34 cellular contexts compared by ENCODE assay signal in genomic region chr13:22934744-22935523, GRCh38.
"Had no signal": no experiment of that assay in that cellular context is flagged by ENCODE, and none has a peak within 500 bp of the region (broad histone marks: within the 10 kb centered on the region; RNA-seq: fewer than 3 reads in every experiment).

No MANE protein-coding gene starts in this region.

- DNase-seq: Karpas-422, Kasumi-1, KG1, MG63, MM.1S, MV-4-11, NCI-H1048, NCI-H1092, NCI-H1092 treated with DMSO at 0.1 percent for 48 hours, NCI-H1105, NCI-H1105 treated with DMSO at 0.1 percent for 48 hours, NCI-H1417, NCI-H1417 treated with DMSO at 0.1 percent for 48 hours, NCI-H1436, NCI-H1436 treated with DMSO at 0.1 percent for 48 hours, NCI-H146, NCI-H1694, NCI-H1694 treated with DMSO at 0.1 percent for 48 hours, NCI-H187, NCI-H187 treated with DMSO at 0.1 percent for 48 hours, NCI-H1930, NCI-H2029, NCI-H2029 treated with DMSO at 0.1 percent for 48 hours, NCI-H2081, NCI-H2081 treated with DMSO at 0.1 percent for 48 hours, NCI-H2107, NCI-H2171, NCI-H2171 treated with DMSO at 0.1 percent for 48 hours, NCI-H2227 treated with DMSO at 0.1 percent for 48 hours, NCI-H226, NCI-H345, NCI-H446, NCI-H446 treated with DMSO at 0.1 percent for 48 hours had no signal

- H3K27me3 ChIP-seq: MG63 had no signal

- H3K4me3 ChIP-seq: MG63 had no signal

- H3K9me3 ChIP-seq: MG63 had no signal

- H3K36me3 ChIP-seq: MG63 had no signal

- H3K27ac ChIP-seq: KMS-11 had no signal
